ENCODE assay signal across 11 cellular contexts in genomic region chr6:157988700-157989063, GRCh38. TPM values are rescaled to one million over a fixed set of nuclear protein-coding genes. Genes with fewer than 3 reads are reported as not detected.
DNase-seq lines count a peak whose midpoint lies in the region; ATAC-seq, FAIRE-seq and TF ChIP-seq lines count a peak whose summit lies in the region.
"Had no signal": no experiment of that assay in that cellular context is flagged by ENCODE, and none has a peak within 500 bp of the region (broad histone marks: within the 10 kb centered on the region; RNA-seq: fewer than 3 reads in every experiment).

No MANE protein-coding gene starts in this region.

- H4K20me1 ChIP-seq in HepG2 (ENCODE audit: insufficient read depth, low read length) (peaks cover 40% of the 10 kb centered on the region), astrocyte (ENCODE audit: insufficient read depth, low read length) (peaks cover 83% of the 10 kb centered on the region)

- H3K27ac Mint-ChIP-seq in astrocyte (ENCODE audit: unreplicated experiment) (no peak overlapping the region), osteocyte (ENCODE audit: unreplicated experiment) (peak overlapping the region; percentile 86)
- H3K27ac Mint-ChIP-seq: activated CD4-positive, alpha-beta memory T cell treated with anti-CD3 and anti-CD28 coated beads, Interleukin-2, amount 10 ng/mL, durations not matched to agents 7 days and 5 days; nephron progenitor cell had no signal

- H3K4me2 ChIP-seq in HepG2 (ENCODE audit: low read depth, low read length) (no peak overlapping the region), astrocyte (ENCODE audit: low read length) (peak overlapping the region; percentile 10)

- CTCF ChIA-PET in HepG2 (lab: Yijun Ruan, JAX; ENCODE audit: low intra/inter-chr PET ratio, low total read pairs), result no interaction called here

- FAIRE-seq in HepG2 (lab: Jason Lieb, UNC), result no peak
- FAIRE-seq in astrocyte (lab: Jason Lieb, UNC), result no peak

- H3K4me1 Mint-ChIP-seq in astrocyte (ENCODE audit: low read depth, unreplicated experiment) (peaks cover 32% of the 10 kb centered on the region), osteocyte (ENCODE audit: unreplicated experiment) (peaks cover 90% of the 10 kb centered on the region)

- no peak for TF ChIP-seq RAD21 in HepG2 (CRISPR knock-in tag; IDR thresholded peaks at IDR 0.05)

- TF ChIP-seq POLR2A in HepG2 (IDR thresholded peaks at IDR 0.05; ENCODE audit: insufficient read depth in 1 of 2, low read depth in 2 of 2, low read length in 2 of 2) (no peak), right lobe of liver (IDR thresholded peaks at IDR 0.05) (no peak)

- intact Hi-C loops in HepG2 (cut with micrococcal nuclease; ENCODE audit: unreplicated experiment), result no loop called here
- intact Hi-C loops in right lobe of liver (cut with DNase I), result no loop called here

- H3K27ac ChIP-seq in HepG2 (ENCODE audit: extremely low read length, insufficient read depth, low read length), result peak overlapping the region; percentile 51
- no peak overlapping the region for H3K27ac ChIP-seq in right lobe of liver
- no peak overlapping the region for H3K27ac ChIP-seq in astrocyte (ENCODE audit: low read depth, low read length)
- H3K27ac ChIP-seq in WERI-Rb-1, result no peak overlapping the region
- H3K27ac ChIP-seq: SJCRH30 had no signal

- POLR2A ChIA-PET in HepG2 (lab: Yijun Ruan, JAX), result interaction anchor here (0.6 to 16.1 kb wide), 2 partner anchors 24 to 99 kb away, joined by 4 to 345 read pairs; no protein-coding TSS in a partner anchor

- H3K4me3 Mint-ChIP-seq in astrocyte (ENCODE audit: unreplicated experiment) (no peak overlapping the region), osteocyte (ENCODE audit: unreplicated experiment) (no peak overlapping the region)
- H3K4me3 Mint-ChIP-seq: activated CD4-positive, alpha-beta memory T cell treated with anti-CD3 and anti-CD28 coated beads, Interleukin-2, amount 10 ng/mL, durations not matched to agents 7 days and 5 days; nephron progenitor cell had no signal

- no TSS peak for BruUV-seq in HepG2 (replicated peaks; lab: Mats Ljungman, UMichigan)

- no peaks in the 10 kb centered on the region for H3K27me3 ChIP-seq in HepG2 (ENCODE audit: control insufficient read depth in 1 of 2, insufficient read depth in 2 of 2, low read length in 2 of 2)
- H3K27me3 ChIP-seq in right lobe of liver, result no peaks in the 10 kb centered on the region
- no peaks in the 10 kb centered on the region for H3K27me3 ChIP-seq in astrocyte (ENCODE audit: insufficient read depth, low read length)
- H3K27me3 ChIP-seq in WERI-Rb-1 (ENCODE audit: insufficient read depth, low read depth, severe bottlenecking), result no peaks in the 10 kb centered on the region
- H3K27me3 ChIP-seq: SJCRH30 had no signal

- H3K36me3 ChIP-seq in HepG2 (replicated peaks in 1 of 2; ENCODE audit: control insufficient read depth in 1 of 2, insufficient read depth in 2 of 2, low read length in 2 of 2), result peaks cover 14 to 28% of the 10 kb centered on the region in 2 experiments
- no peaks in the 10 kb centered on the region for H3K36me3 ChIP-seq in right lobe of liver
- H3K36me3 ChIP-seq in astrocyte (ENCODE audit: insufficient read depth, low read length), result no peaks in the 10 kb centered on the region
- no peaks in the 10 kb centered on the region; the same call in 1 of the 2 replicates for H3K36me3 ChIP-seq in WERI-Rb-1
- H3K36me3 ChIP-seq: SJCRH30 had no signal

- TF ChIP-seq EP300 in HepG2 (IDR thresholded peaks at IDR 0.05; ENCODE audit: low read depth in 2 of 2, low read length in 2 of 2) (no peak), HepG2 (CRISPR knock-in tag; IDR thresholded peaks at IDR 0.05; ENCODE audit: borderline replicate concordance) (no peak)

- H3K9me3 ChIP-seq in HepG2 (ENCODE audit: low read length) (no peaks in the 10 kb centered on the region), right lobe of liver (no peaks in the 10 kb centered on the region), astrocyte (ENCODE audit: insufficient read depth, low read depth, low read length) (no peaks in the 10 kb centered on the region), WERI-Rb-1 (ENCODE audit: severe bottlenecking) (no peaks in the 10 kb centered on the region)
- H3K9me3 ChIP-seq: SJCRH30 had no signal

- 90% methylated on average over 8 of the region's 8 CpGs for WGBS in HepG2 (ENCODE audit: low lambda C conversion rate)
- 62% methylated on average over 5 of the region's 8 CpGs for WGBS in right lobe of liver (ENCODE audit: insufficient coverage, low coverage, low lambda C conversion rate, missing lambda C conversion rate)

- in situ Hi-C loops in HepG2 (cut with HindIII; ENCODE audit: extremely low pct_ligation_motif_present, low pct_unique_long_range_greater_than_20kb), result no loop called here

- no peak for ATAC-seq in HepG2
- ATAC-seq in right lobe of liver, result no peak
- ATAC-seq in HG02970 (IDR thresholded peaks at IDR 0.05; ENCODE audit: low FRiP score, unreplicated experiment), result no peak

- H3K9ac ChIP-seq in HepG2 (ENCODE audit: insufficient read depth, low read depth, low read length), result no peak overlapping the region
- peak overlapping the region; percentile 8 for H3K9ac ChIP-seq in astrocyte (ENCODE audit: low read length)

- no peak for TF ChIP-seq CTCF in HepG2 (CRISPR knock-in tag; IDR thresholded peaks at IDR 0.05)
- TF ChIP-seq CTCF in right lobe of liver (IDR thresholded peaks at IDR 0.05), result no peak
- no peak for TF ChIP-seq CTCF in astrocyte (IDR thresholded peaks at IDR 0.05; ENCODE audit: insufficient read depth, low read depth, low read length)
- no peak for TF ChIP-seq CTCF in osteocyte (IDR thresholded peaks at IDR 0.05)
- no peak for TF ChIP-seq CTCF in WERI-Rb-1 (IDR thresholded peaks at IDR 0.05; ENCODE audit: low read depth, low read length)

- DNase-seq in HepG2 (ENCODE audit: low spot score) (no peak), right lobe of liver (no peak), astrocyte (ENCODE audit: low read depth) (no peak), osteocyte (ENCODE audit: extremely low spot score, unreplicated experiment) (no peak), T-helper 2 cell (no peak), WERI-Rb-1 (no peak), NCI-H510A treated with DMSO at 0.1 percent for 48 hours (lab: John Stamatoyannopoulos, UW) (no peak)
- DNase-seq: activated CD4-positive, alpha-beta memory T cell treated with anti-CD3 and anti-CD28 coated beads, Interleukin-2, amount 10 ng/mL, durations not matched to agents 7 days and 5 days; nephron progenitor cell had no signal

- no peaks in the 10 kb centered on the region for H3K9me3 Mint-ChIP-seq in astrocyte (ENCODE audit: unreplicated experiment)
- H3K9me3 Mint-ChIP-seq in osteocyte (ENCODE audit: unreplicated experiment), result no peaks in the 10 kb centered on the region
- H3K9me3 Mint-ChIP-seq: activated CD4-positive, alpha-beta memory T cell treated with anti-CD3 and anti-CD28 coated beads, Interleukin-2, amount 10 ng/mL, durations not matched to agents 7 days and 5 days; nephron progenitor cell had no signal

- no peak overlapping the region for H2AFZ ChIP-seq in HepG2 (ENCODE audit: low read length)
- H2AFZ ChIP-seq in astrocyte (ENCODE audit: low read depth, low read length), result no peak overlapping the region

- H3K4me3 ChIP-seq in HepG2 (replicated peaks in 1 of 3; ENCODE audit: insufficient read depth in 1 of 3, low read depth in 2 of 3, low read length in 3 of 3) (no peak overlapping the region), right lobe of liver (no peak overlapping the region), astrocyte (ENCODE audit: insufficient read depth, low read depth, low read length) (no peak overlapping the region), WERI-Rb-1 (ENCODE audit: low read depth, low read length) (no peak overlapping the region)
- H3K4me3 ChIP-seq: SJCRH30 had no signal

- peaks cover 1% of the 10 kb centered on the region for H3K36me3 Mint-ChIP-seq in astrocyte (ENCODE audit: low read depth, unreplicated experiment)
- peaks cover 8% of the 10 kb centered on the region for H3K36me3 Mint-ChIP-seq in osteocyte (ENCODE audit: unreplicated experiment)

- H3K4me1 ChIP-seq in HepG2 (ENCODE audit: insufficient read depth, low read length), result peaks cover 96% of the 10 kb centered on the region
- peaks cover 0 to 46% (median 17%) of the 10 kb centered on the region in 4 donors for H3K4me1 ChIP-seq in right lobe of liver
- H3K4me1 ChIP-seq in astrocyte (ENCODE audit: insufficient read depth, low read length), result peaks cover 52% of the 10 kb centered on the region

- H3K27me3 Mint-ChIP-seq in astrocyte (ENCODE audit: low read depth, unreplicated experiment) (no peaks in the 10 kb centered on the region), osteocyte (ENCODE audit: unreplicated experiment) (no peaks in the 10 kb centered on the region)
- H3K27me3 Mint-ChIP-seq: activated CD4-positive, alpha-beta memory T cell treated with anti-CD3 and anti-CD28 coated beads, Interleukin-2, amount 10 ng/mL, durations not matched to agents 7 days and 5 days had no signal

- H3K79me2 ChIP-seq in HepG2 (ENCODE audit: insufficient read depth, low read length) (peaks cover 95% of the 10 kb centered on the region), astrocyte (ENCODE audit: insufficient read depth, low read length) (peaks cover 100% of the 10 kb centered on the region)

RNA-seq across cellular contexts. Expression of gene SYNJ2, which starts 7.0 kb away (rescaled TPM):
- total RNA-seq in HepG2 (2016; rRNA removed; fragmentation: Illumina TruSeq; extraction: Trizol) (39.0 and 39.1 TPM in 2 replicates), right lobe of liver (1 to 10 TPM; 3.2 to 7.4 (median 4.2) TPM), astrocyte (28.4 and 31.8 TPM in 2 replicates), osteocyte (94.5 and 95.4 TPM in 2 replicates)
- 50.4 and 51.2 TPM in 2 replicates for total RNA-seq in HepG2 (2016; cell fraction: cytosol; rRNA removed; fragmentation: Illumina TruSeq; extraction: Trizol; ENCODE audit: low read depth)
- total RNA-seq in HepG2 (2016; cell fraction: insoluble cytoplasmic fraction; rRNA removed; fragmentation: Illumina TruSeq; extraction: Trizol), result 32.6 and 44.6 TPM in 2 replicates
- total RNA-seq in HepG2 (2016; cell fraction: membrane; rRNA removed; fragmentation: Illumina TruSeq; extraction: Trizol), result 52.4 and 52.9 TPM in 2 replicates
- total RNA-seq in HepG2 (2016; cell fraction: nucleus; rRNA removed; fragmentation: Illumina TruSeq; extraction: Trizol), result 33.3 and 38.2 TPM in 2 replicates
- 57.6 and 59.5 TPM in 2 replicates for polyA plus RNA-seq in HepG2 (2011; rRNA removed)
- 44.7 and 49.0 TPM in 2 replicates for polyA plus RNA-seq in HepG2 (2011; cell fraction: cytosol; rRNA removed)
- 85.9 and 86.7 TPM in 2 replicates for polyA plus RNA-seq in HepG2 (2011; cell fraction: nucleus; rRNA removed)
- 53.7 and 59.9 TPM in 2 replicates for polyA plus RNA-seq in HepG2 (2012)
- polyA plus RNA-seq in HepG2 (2016; cell fraction: cytosol; fragmentation: Illumina TruSeq; extraction: Trizol; ENCODE audit: low read depth), result 53.0 and 54.8 TPM in 2 replicates
- 28.2 and 29.0 TPM in 2 replicates for polyA plus RNA-seq in HepG2 (2016; cell fraction: insoluble cytoplasmic fraction; fragmentation: Illumina TruSeq; extraction: Trizol; ENCODE audit: low read depth)
- 41.5 and 42.8 TPM in 2 replicates for polyA plus RNA-seq in HepG2 (2016; cell fraction: membrane; fragmentation: Illumina TruSeq; extraction: Trizol; ENCODE audit: low read depth)
- 49.3 and 52.0 TPM in 2 replicates for polyA plus RNA-seq in HepG2 (2016; cell fraction: nucleus; fragmentation: Illumina TruSeq; extraction: Trizol; ENCODE audit: insufficient read depth, low read depth)
- polyA minus RNA-seq in HepG2 (2011; rRNA and poly(A)+ RNA removed; ENCODE audit: low replicate concordance), result 21.9 and 161 TPM in 2 replicates
- 57.2 and 71.5 TPM in 2 replicates for polyA minus RNA-seq in HepG2 (2011; cell fraction: cytosol; rRNA and poly(A)+ RNA removed)
- 135 and 148 TPM in 2 replicates for polyA minus RNA-seq in HepG2 (2011; cell fraction: nucleus; rRNA and poly(A)+ RNA removed)
